Comparison of ENCODE assay signal across 8 cellular contexts in the genomic region with DNA sequence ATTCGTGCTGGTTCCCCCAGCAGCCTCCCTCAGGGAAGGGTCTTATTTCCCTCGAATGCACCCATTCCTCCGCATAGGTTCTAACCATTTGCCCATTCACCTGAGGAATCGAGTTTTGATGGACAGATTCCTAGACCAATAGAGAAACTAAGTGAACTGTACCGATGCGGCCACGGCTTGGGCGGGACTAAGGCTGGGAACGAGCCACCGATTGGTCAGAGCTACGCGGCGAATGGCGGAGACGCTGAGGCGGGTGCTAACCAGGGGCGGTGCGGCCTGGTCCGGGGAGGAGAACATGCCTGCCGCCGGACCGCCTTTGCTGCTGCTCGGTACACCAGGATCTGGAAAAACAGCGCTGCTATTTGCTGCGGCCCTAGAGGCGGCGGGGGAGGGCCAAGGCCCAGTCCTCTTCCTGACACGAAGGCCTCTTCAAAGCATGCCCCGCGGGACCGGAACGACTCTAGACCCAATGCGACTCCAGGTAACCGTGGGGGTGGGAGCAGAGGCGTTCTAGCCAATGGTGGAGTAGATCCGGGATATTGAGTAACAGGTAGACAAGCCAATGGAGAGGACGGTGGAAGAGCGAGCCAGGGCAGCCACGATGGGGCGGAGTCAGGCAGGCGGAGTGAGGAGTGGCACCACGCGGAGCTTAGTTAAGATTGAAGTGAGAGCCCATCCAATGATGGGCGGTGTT. TPM values are rescaled to one million over a fixed set of nuclear protein-coding genes. Genes with fewer than 3 reads are reported as not detected.
DNase-seq lines count a peak whose midpoint lies in the region; ATAC-seq and TF ChIP-seq lines count a peak whose summit lies in the region.

A gene with protein sequence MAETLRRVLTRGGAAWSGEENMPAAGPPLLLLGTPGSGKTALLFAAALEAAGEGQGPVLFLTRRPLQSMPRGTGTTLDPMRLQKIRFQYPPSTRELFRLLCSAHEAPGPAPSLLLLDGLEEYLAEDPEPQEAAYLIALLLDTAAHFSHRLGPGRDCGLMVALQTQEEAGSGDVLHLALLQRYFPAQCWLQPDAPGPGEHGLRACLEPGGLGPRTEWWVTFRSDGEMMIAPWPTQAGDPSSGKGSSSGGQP (plus strand): TSS at position 218 of the 694 bp plus-strand sequence. CDS start 15 bp downstream, at position 233.

- CTCF ChIA-PET in T-cell (lab: Charles Lee), result interaction anchor here (0.5 to 2.9 kb wide), 10 partner anchors 9 to 1750 kb away, joined by 3 to 24 read pairs (median 7); a partner anchor contains a TSS

- no peak within 1 kb of the TSS for H3K4me3 Mint-ChIP-seq in T-cell
- H3K4me3 Mint-ChIP-seq in progenitor cell of endocrine pancreas (ENCODE audit: low read depth), result no peak within 1 kb of the TSS

- H3K4me1 Mint-ChIP-seq in T-cell (peaks cover 23 to 32% (median 26%) of the 10 kb centered on the region in 3 donors), progenitor cell of endocrine pancreas (ENCODE audit: low read depth) (peaks cover 7% of the 10 kb centered on the region)

- intact Hi-C loops in left ventricle myocardium superior (cut with micrococcal nuclease), result no loop called here

- no peaks in the 10 kb centered on the region for H3K27me3 Mint-ChIP-seq in T-cell
- no peaks in the 10 kb centered on the region for H3K27me3 Mint-ChIP-seq in progenitor cell of endocrine pancreas

- TF ChIP-seq CTCF in progenitor cell of endocrine pancreas (IDR thresholded peaks at IDR 0.05; ENCODE audit: unreplicated experiment), result no peak

- peak; percentile 75 for TF ChIP-seq POLR2A in GM15510 (IDR thresholded peaks at IDR 0.05; ENCODE audit: borderline replicate concordance, extremely low read depth, insufficient read length)

- H3K9me3 Mint-ChIP-seq in T-cell (no peaks in the 10 kb centered on the region), progenitor cell of endocrine pancreas (ENCODE audit: low read depth) (no peaks in the 10 kb centered on the region)

- peaks cover 14% of the 10 kb centered on the region for H3K36me3 Mint-ChIP-seq in T-cell
- H3K36me3 Mint-ChIP-seq in progenitor cell of endocrine pancreas (ENCODE audit: insufficient read depth), result peaks cover 3% of the 10 kb centered on the region

- POLR2A ChIA-PET in T-cell (lab: Charles Lee), result interaction anchor here (0.6 to 1.9 kb wide), 7 partner anchors 27 to 895 kb away, joined by 3 to 5 read pairs (median 3); a partner anchor contains a TSS

- H3K27ac Mint-ChIP-seq in T-cell (no peak within 1 kb of the TSS), progenitor cell of endocrine pancreas (no peak within 1 kb of the TSS)

- ATAC-seq in HG02870 (IDR thresholded peaks at IDR 0.05; ENCODE audit: unreplicated experiment) (peak; percentile 88), T-cell (replicated peaks in 1 of 4) (peak; percentile 89 to 91 (median 90)), left ventricle myocardium superior (peak; percentile 96)

- DNase-seq in NCI-H146 (lab: John Stamatoyannopoulos, UW) (peak; percentile 100), T-cell (peak; percentile 94 to 99 (median 97)), amniotic stem cell (lab: John Stamatoyannopoulos, UW) (peak; percentile 100), left ventricle myocardium superior (peak; percentile 99), progenitor cell of endocrine pancreas (ENCODE audit: low spot score, unreplicated experiment) (peak; percentile 93), ureter (ENCODE audit: low spot score) (peak; percentile 99)

RNA-seq across cellular contexts. Expression of the gene that starts here (rescaled TPM):
- total RNA-seq in T-cell (1 to 10 TPM; 1.6 to 5.5 (median 4.3) TPM), left ventricle myocardium superior (2.0 TPM), progenitor cell of endocrine pancreas (3.2 and 3.3 TPM in 2 replicates), ureter (4.3 TPM)

Comparison
In these comparisons a context has a peak if more than half of its experiments do, and no peak if none do; other contexts are left out.
1. Peak in every context shown above with its lines: DNase-seq and ATAC-seq.